ENCODE assay signal across 19 cellular contexts in the genomic region with DNA sequence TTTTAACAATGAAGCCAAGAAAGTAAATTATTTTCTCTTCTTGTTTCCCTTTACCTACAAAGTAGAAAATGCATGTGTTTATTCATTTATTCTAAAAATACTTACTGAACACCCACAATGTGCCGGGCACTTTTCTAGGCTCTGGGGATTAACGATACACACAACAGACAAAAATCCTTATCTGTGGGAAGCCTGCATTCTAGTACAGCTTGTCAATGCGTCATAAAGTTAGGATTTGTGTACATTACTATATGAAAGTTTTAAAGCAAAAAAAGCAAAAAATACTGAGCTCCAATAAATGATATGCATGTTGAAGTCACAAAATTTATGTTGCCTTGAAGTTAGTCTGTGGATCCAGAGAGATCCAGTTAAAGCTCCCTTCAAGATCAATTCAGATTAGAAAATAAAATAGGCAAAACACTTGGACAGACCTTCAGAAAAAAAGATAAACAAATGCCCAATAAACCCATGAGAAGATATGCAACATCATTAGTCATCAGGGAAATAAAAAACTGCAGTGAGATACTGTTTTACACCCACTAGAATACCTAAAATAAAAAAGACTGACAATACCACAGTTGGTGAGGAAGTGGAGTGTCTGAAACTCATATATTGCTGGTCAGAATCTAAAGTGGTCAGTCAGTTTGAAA. TPM values are rescaled to one million over a fixed set of nuclear protein-coding genes. Genes with fewer than 3 reads are reported as not detected.
DNase-seq lines count a peak whose midpoint lies in the region; ATAC-seq and TF ChIP-seq lines count a peak whose summit lies in the region.
"Had no signal": no experiment of that assay in that cellular context is flagged by ENCODE, and none has a peak within 500 bp of the region (broad histone marks: within the 10 kb centered on the region; RNA-seq: fewer than 3 reads in every experiment).

No MANE protein-coding gene starts in this region.

- no peaks in the 10 kb centered on the region for H3K9me3 Mint-ChIP-seq in activated T-cell treated with anti-CD3 and anti-CD28 coated beads, Interleukin-2, amount 50 U/mL, for 72 hours
- H3K9me3 Mint-ChIP-seq in endodermal cell: no peaks in the 10 kb centered on the region
- H3K9me3 Mint-ChIP-seq in stimulated activated effector memory CD8-positive, alpha-beta T cell treated with anti-CD3 and anti-CD28 coated beads, Interleukin-12 subunit alpha, Interleukin-12 subunit beta, amount 100 ng/mL, for 72 hours: no peaks in the 10 kb centered on the region
- H3K9me3 Mint-ChIP-seq: activated naive CD4-positive, alpha-beta T cell treated with anti-CD3 and anti-CD28 coated beads, Interleukin-2, amount 50 U/mL, for 72 hours; stimulated activated naive CD8-positive, alpha-beta T cell treated with anti-CD3 and anti-CD28 coated beads, Interleukin-15, Interleukin-2, amounts not matched to agents 100 ng/mL and 50 ng/mL, for 24 hours had no signal

- H3K9ac ChIP-seq in endodermal cell (ENCODE audit: extremely low read depth, low read length, poor library complexity, severe bottlenecking): peak overlapping the region; percentile 4

- no peak for TF ChIP-seq EP300 in tibial nerve (IDR thresholded peaks at IDR 0.05)

- no peak for DNase-seq in activated T-cell treated with anti-CD3 and anti-CD28 coated beads, Interleukin-2, amount 50 U/mL, for 72 hours
- no peak for DNase-seq in activated T-cell treated with anti-CD3 and anti-CD28 coated beads, Interleukin-2, amount 50 U/mL, for 48 hours
- DNase-seq in NCI-H226: peak; percentile 24
- DNase-seq in endodermal cell: no peak
- no peak for DNase-seq in stimulated activated effector memory CD8-positive, alpha-beta T cell treated with anti-CD3 and anti-CD28 coated beads, Interleukin-12 subunit alpha, Interleukin-12 subunit beta, amount 100 ng/mL, for 72 hours (ENCODE audit: low spot score in 2 of 2)
- DNase-seq in coronary artery (ENCODE audit: low spot score): no peak
- no peak for DNase-seq in tibial nerve (ENCODE audit: low spot score in 2 of 2)
- no peak for DNase-seq in iPS-NIHi11 (ENCODE audit: low spot score)
- DNase-seq: activated CD4-positive, CD25-positive, alpha-beta regulatory T cell treated with anti-CD3 and anti-CD28 coated beads, Interleukin-2, amount 50 U/mL, for 72 hours; dermis blood vessel endothelial cell; DMS79 treated with DMSO at 0.1 percent for 48 hours; NCI-H1930; NCI-H510A; retina; Right ventricle myocardium superior; T-helper 9 cell; upper lobe of right lung had no signal

- no peak overlapping the region for H3K4me3 Mint-ChIP-seq in activated T-cell treated with anti-CD3 and anti-CD28 coated beads, Interleukin-2, amount 50 U/mL, for 72 hours
- no peak overlapping the region for H3K4me3 Mint-ChIP-seq in endodermal cell
- no peak overlapping the region for H3K4me3 Mint-ChIP-seq in stimulated activated effector memory CD8-positive, alpha-beta T cell treated with anti-CD3 and anti-CD28 coated beads, Interleukin-12 subunit alpha, Interleukin-12 subunit beta, amount 100 ng/mL, for 72 hours
- H3K4me3 Mint-ChIP-seq: stimulated activated naive CD8-positive, alpha-beta T cell treated with anti-CD3 and anti-CD28 coated beads, Interleukin-15, Interleukin-2, amounts not matched to agents 100 ng/mL and 50 ng/mL, for 24 hours had no signal

- peaks cover 5 to 17% of the 10 kb centered on the region in 2 donors for H3K36me3 Mint-ChIP-seq in activated T-cell treated with anti-CD3 and anti-CD28 coated beads, Interleukin-2, amount 50 U/mL, for 72 hours (ENCODE audit: insufficient read depth in 2 of 2)
- peaks cover 64% of the 10 kb centered on the region for H3K36me3 Mint-ChIP-seq in endodermal cell (ENCODE audit: low read depth)
- peaks cover 92% of the 10 kb centered on the region for H3K36me3 Mint-ChIP-seq in stimulated activated effector memory CD8-positive, alpha-beta T cell treated with anti-CD3 and anti-CD28 coated beads, Interleukin-12 subunit alpha, Interleukin-12 subunit beta, amount 100 ng/mL, for 72 hours

- H3K36me3 ChIP-seq in endodermal cell (ENCODE audit: control insufficient read depth, insufficient read depth, low read length): peaks cover 82% of the 10 kb centered on the region
- H3K36me3 ChIP-seq in tibial nerve: peaks cover 0 to 64% (median 3%) of the 10 kb centered on the region in 3 donors

- H3K27me3 ChIP-seq in endodermal cell (ENCODE audit: control insufficient read depth, insufficient read depth, low read length, poor library complexity, severe bottlenecking): no peaks in the 10 kb centered on the region
- no peaks in the 10 kb centered on the region for H3K27me3 ChIP-seq in tibial nerve
- H3K27me3 ChIP-seq: upper lobe of right lung had no signal

- H3K27ac Mint-ChIP-seq in activated T-cell treated with anti-CD3 and anti-CD28 coated beads, Interleukin-2, amount 50 U/mL, for 72 hours: peak overlapping the region; percentile 46
- peak overlapping the region; percentile 84 for H3K27ac Mint-ChIP-seq in endodermal cell
- peak overlapping the region; percentile 64 for H3K27ac Mint-ChIP-seq in stimulated activated effector memory CD8-positive, alpha-beta T cell treated with anti-CD3 and anti-CD28 coated beads, Interleukin-12 subunit alpha, Interleukin-12 subunit beta, amount 100 ng/mL, for 72 hours
- H3K27ac Mint-ChIP-seq: stimulated activated naive CD8-positive, alpha-beta T cell treated with anti-CD3 and anti-CD28 coated beads, Interleukin-15, Interleukin-2, amounts not matched to agents 100 ng/mL and 50 ng/mL, for 24 hours had no signal

- H3K27ac ChIP-seq in endodermal cell (ENCODE audit: low read depth, low read length) (no peak overlapping the region), coronary artery (no peak overlapping the region), tibial nerve (no peak overlapping the region)
- H3K27ac ChIP-seq: upper lobe of right lung had no signal

- H3K4me1 Mint-ChIP-seq in activated T-cell treated with anti-CD3 and anti-CD28 coated beads, Interleukin-2, amount 50 U/mL, for 72 hours (ENCODE audit: low read depth): peaks cover 48% of the 10 kb centered on the region
- H3K4me1 Mint-ChIP-seq in endodermal cell: peaks cover 31% of the 10 kb centered on the region
- H3K4me1 Mint-ChIP-seq in stimulated activated effector memory CD8-positive, alpha-beta T cell treated with anti-CD3 and anti-CD28 coated beads, Interleukin-12 subunit alpha, Interleukin-12 subunit beta, amount 100 ng/mL, for 72 hours: peaks cover 29% of the 10 kb centered on the region

- H3K4me3 ChIP-seq in endodermal cell (ENCODE audit: low read length): peak overlapping the region; percentile 42
- no peak overlapping the region for H3K4me3 ChIP-seq in coronary artery
- H3K4me3 ChIP-seq in tibial nerve: no peak overlapping the region
- H3K4me3 ChIP-seq: upper lobe of right lung had no signal

- H3K4me1 ChIP-seq in endodermal cell (ENCODE audit: control insufficient read depth, insufficient read depth, low read length) (peaks cover 9% of the 10 kb centered on the region), tibial nerve (peaks cover 0 to 4% (median 0%) of the 10 kb centered on the region in 4 donors)
- H3K4me1 ChIP-seq: upper lobe of right lung had no signal

- no peak for TF ChIP-seq CTCF in endodermal cell (conservative IDR thresholded peaks at IDR 0.05)
- no peak for TF ChIP-seq CTCF in coronary artery (IDR thresholded peaks at IDR 0.05)
- TF ChIP-seq CTCF in tibial nerve (IDR thresholded peaks at IDR 0.05): no peak

- no peak for TF ChIP-seq POLR2A in tibial nerve (IDR thresholded peaks at IDR 0.05)

- H3K9me3 ChIP-seq in endodermal cell (ENCODE audit: control insufficient read depth, low read length) (no peaks in the 10 kb centered on the region), tibial nerve (no peaks in the 10 kb centered on the region)
- H3K9me3 ChIP-seq: upper lobe of right lung had no signal

- ATAC-seq in activated T-cell treated with anti-CD3 and anti-CD28 coated beads, Interleukin-2, amount 50 U/mL, for 72 hours (replicated peaks in 1 of 2): no peak
- no peak for ATAC-seq in stimulated activated effector memory CD8-positive, alpha-beta T cell treated with anti-CD3 and anti-CD28 coated beads, Interleukin-12 subunit alpha, Interleukin-12 subunit beta, amount 100 ng/mL, for 72 hours
- ATAC-seq: activated naive CD4-positive, alpha-beta T cell treated with anti-CD3 and anti-CD28 coated beads, Interleukin-2, amount 50 U/mL, for 72 hours; upper lobe of right lung had no signal

- 89% methylated on average over 3 of the region's 3 CpGs; no CpG with 5 or more reads in 1 of the 2 experiments for WGBS in endodermal cell (ENCODE audit: insufficient coverage in 1 of 2, insufficient read length in 1 of 2), 2 experiments
- WGBS in tibial nerve, 2 donors: 83 to 89% methylated on average over 3 of the region's 3 CpGs

- H3K27me3 Mint-ChIP-seq in activated T-cell treated with anti-CD3 and anti-CD28 coated beads, Interleukin-2, amount 50 U/mL, for 72 hours (ENCODE audit: low read depth): no peaks in the 10 kb centered on the region
- no peaks in the 10 kb centered on the region for H3K27me3 Mint-ChIP-seq in endodermal cell (ENCODE audit: insufficient read depth)
- H3K27me3 Mint-ChIP-seq: stimulated activated naive CD8-positive, alpha-beta T cell treated with anti-CD3 and anti-CD28 coated beads, Interleukin-15, Interleukin-2, amounts not matched to agents 100 ng/mL and 50 ng/mL, for 24 hours had no signal

RNA-seq across cellular contexts. Expression of a gene that starts 33.1 kb away (rescaled TPM):
- total RNA-seq in activated T-cell treated with anti-CD3 and anti-CD28 coated beads, Interleukin-2, amount 50 U/mL, for 72 hours: under 1 TPM; 0.58 to 0.60 TPM
- total RNA-seq in endodermal cell: under 1 TPM; 0.22 to 0.88 TPM
- polyA plus RNA-seq in endodermal cell (2013, experiment 1 of 2): 1.7 TPM
- 1.4 TPM for polyA plus RNA-seq in endodermal cell (2013, experiment 2 of 2)
- 1 to 10 TPM in 3 of 4 donors, under 1 TPM in 1; 0.22 to 2.1 (median 1.7) TPM for total RNA-seq in tibial nerve
- total RNA-seq: dermis blood vessel endothelial cell had no signal

RNA-seq across cellular contexts. Expression of a gene that starts 58.9 kb away (rescaled TPM):
- 10 to 100 TPM; 64.0 to 74.3 TPM for total RNA-seq in activated T-cell treated with anti-CD3 and anti-CD28 coated beads, Interleukin-2, amount 50 U/mL, for 72 hours
- total RNA-seq in endodermal cell (10 to 100 TPM; 43.6 to 59.0 TPM), tibial nerve (10 to 100 TPM; 30.3 to 36.3 (median 33.3) TPM)
- 55.3 TPM for polyA plus RNA-seq in endodermal cell (2013, experiment 1 of 2)
- 47.4 TPM for polyA plus RNA-seq in endodermal cell (2013, experiment 2 of 2)
